ENCODE assay signal across 18 cellular contexts in the genomic region with DNA sequence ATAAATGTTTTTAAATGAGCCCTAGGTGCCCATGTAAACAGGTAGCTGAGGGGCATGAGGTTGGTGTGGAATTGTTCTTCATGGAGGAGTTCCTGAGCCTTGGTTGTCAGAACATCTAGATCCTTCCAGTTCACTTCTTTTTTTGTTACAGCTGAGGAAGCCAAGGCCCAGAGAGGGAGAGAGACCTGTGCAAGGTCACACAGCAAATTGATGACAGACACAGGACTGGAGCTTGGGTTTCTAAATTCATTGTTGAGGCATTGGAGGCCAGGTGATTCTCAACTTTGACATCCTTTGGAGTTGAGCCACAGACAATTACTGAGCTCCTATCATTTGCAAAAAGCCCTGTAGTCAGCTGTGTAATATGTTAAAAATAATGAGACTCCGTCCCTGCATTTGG.
DNase-seq lines count a peak whose midpoint lies in the region; ATAC-seq and TF ChIP-seq lines count a peak whose summit lies in the region.
"Had no signal": no experiment of that assay in that cellular context is flagged by ENCODE, and none has a peak within 500 bp of the region (broad histone marks: within the 10 kb centered on the region; RNA-seq: fewer than 3 reads in every experiment).

No MANE protein-coding gene starts in this region.

- in situ Hi-C loops in gastrocnemius medialis (cut with MboI; ENCODE audit: low sequenced_read_pairs in 4 of 4) = no loop called here

- H3K27me3 ChIP-seq in SJCRH30 (no peaks in the 10 kb centered on the region), gastrocnemius medialis (no peaks in the 10 kb centered on the region), Caco-2 (replicated peaks; ENCODE audit: control insufficient read depth, insufficient read depth, low read length) (no peaks in the 10 kb centered on the region)

- no peak for ATAC-seq in gastrocnemius medialis
- ATAC-seq: GM12878 had no signal

- TF ChIP-seq CTCF in Calu3 (IDR thresholded peaks at IDR 0.05; ENCODE audit: unreplicated experiment) (no peak), brain (conservative IDR thresholded peaks at IDR 0.05) (no peak), gastrocnemius medialis (IDR thresholded peaks at IDR 0.05 in 4 of 5, conservative IDR thresholded peaks at IDR 0.05 in 1 of 5) (no peak), Caco-2 (IDR thresholded peaks at IDR 0.05; ENCODE audit: insufficient read depth in 1 of 2, low read depth in 1 of 2, low read length in 1 of 2, severe bottlenecking in 1 of 2, unreplicated experiment in 1 of 2) (no peak)

- peaks cover 47% of the 10 kb centered on the region for H3K4me1 Mint-ChIP-seq in Calu3 (ENCODE audit: low read depth, unreplicated experiment)
- H3K4me1 Mint-ChIP-seq in brain = peaks cover 50% of the 10 kb centered on the region
- no peaks in the 10 kb centered on the region for H3K4me1 Mint-ChIP-seq in Caco-2 (ENCODE audit: low read depth, unreplicated experiment)

- no TSS peak for BruUV-seq in Calu3 (replicated peaks; lab: Mats Ljungman, UMichigan)
- BruUV-seq in Caco-2 (replicated peaks; lab: Mats Ljungman, UMichigan) = no TSS peak

- H3K9me3 Mint-ChIP-seq in Calu3 (ENCODE audit: low read depth, unreplicated experiment) = no peaks in the 10 kb centered on the region
- peaks cover 1 to 16% (median 11%) of the 10 kb centered on the region in 5 experiments for H3K9me3 Mint-ChIP-seq in brain
- H3K9me3 Mint-ChIP-seq in Caco-2 (ENCODE audit: unreplicated experiment) = no peaks in the 10 kb centered on the region
- H3K9me3 Mint-ChIP-seq: CD4-positive, alpha-beta T cell had no signal

- H3K36me3 Mint-ChIP-seq in Calu3 (ENCODE audit: insufficient read depth, unreplicated experiment) (peaks cover 38% of the 10 kb centered on the region), brain (peaks cover 20% of the 10 kb centered on the region), Caco-2 (ENCODE audit: insufficient read depth, unreplicated experiment) (peaks cover 20% of the 10 kb centered on the region)

- DNase-seq in Calu3 (no peak), SJCRH30 (no peak), gastrocnemius medialis (no peak), NCI-H2196 treated with DMSO at 0.1 percent for 48 hours (lab: John Stamatoyannopoulos, UW; ENCODE audit: unreplicated experiment) (no peak), NCI-H82 treated with DMSO at 0.1 percent for 48 hours (lab: John Stamatoyannopoulos, UW; ENCODE audit: unreplicated experiment) (no peak), EL (no peak), Caco-2 (no peak)
- DNase-seq: AML-193; CD4-positive, alpha-beta T cell; GM23248; HCEC 1CT; HFFc6; IMR-90; KBM-7 had no signal

- intact Hi-C loops in Calu3 (cut with micrococcal nuclease; ENCODE audit: unreplicated experiment) (no loop called here), gastrocnemius medialis (cut with DNase I; ENCODE audit: low total_unique reads) (no loop called here), Caco-2 (cut with micrococcal nuclease; ENCODE audit: unreplicated experiment) (no loop called here)

- peak overlapping the region; percentile 88 for H3K27ac ChIP-seq in SJCRH30
- peak overlapping the region; percentile 33 to 57 (median 50) for H3K27ac ChIP-seq in gastrocnemius medialis
- H3K27ac ChIP-seq: C4-2B, GM23248, HL-60 had no signal

- H3K9me3 ChIP-seq in SJCRH30 (replicated peaks) (no peaks in the 10 kb centered on the region; the same call in 1 of the 2 replicates), gastrocnemius medialis (no peaks in the 10 kb centered on the region), Caco-2 (no peaks in the 10 kb centered on the region)

- H3K4me1 ChIP-seq in SJCRH30 (peaks cover 42% of the 10 kb centered on the region), gastrocnemius medialis (peaks cover 27 to 63% of the 10 kb centered on the region in 2 donors), Caco-2 (no peaks in the 10 kb centered on the region)

- H3K4me3 ChIP-seq in SJCRH30 (no peak overlapping the region), gastrocnemius medialis (no peak overlapping the region), Caco-2 (ENCODE audit: low read depth, low read length) (no peak overlapping the region)
- H3K4me3 ChIP-seq: GM12878, GM23248 had no signal

- POLR2A ChIA-PET in Caco-2 (lab: Charles Lee) = no interaction called here

- no peaks in the 10 kb centered on the region for H3K27me3 Mint-ChIP-seq in Calu3 (ENCODE audit: unreplicated experiment)
- peaks cover 2% of the 10 kb centered on the region for H3K27me3 Mint-ChIP-seq in brain
- H3K27me3 Mint-ChIP-seq in Caco-2 (ENCODE audit: insufficient read depth, unreplicated experiment) = no peaks in the 10 kb centered on the region
- H3K27me3 Mint-ChIP-seq: CD4-positive, alpha-beta T cell had no signal

- no peak for TF ChIP-seq POLR2A in gastrocnemius medialis (IDR thresholded peaks at IDR 0.05)

- CTCF ChIA-PET in Calu3 (lab: Charles Lee) = no interaction called here
- CTCF ChIA-PET in Caco-2 (lab: Charles Lee) = no interaction called here

- H3K4me3 Mint-ChIP-seq in Calu3 (ENCODE audit: low read depth, unreplicated experiment) (no peak overlapping the region), brain (no peak overlapping the region), Caco-2 (ENCODE audit: unreplicated experiment) (no peak overlapping the region)
- H3K4me3 Mint-ChIP-seq: CD4-positive, alpha-beta T cell; HFFc6 had no signal

- H3K27ac Mint-ChIP-seq in Calu3 (ENCODE audit: unreplicated experiment) (peak overlapping the region; percentile 22), brain (peak overlapping the region in 3 of 5 experiments; percentile 16 to 25 (median 20)), Caco-2 (ENCODE audit: unreplicated experiment) (no peak overlapping the region)
- H3K27ac Mint-ChIP-seq: CD4-positive, alpha-beta T cell; HFFc6 had no signal

- peaks cover 22% of the 10 kb centered on the region for H3K36me3 ChIP-seq in SJCRH30
- H3K36me3 ChIP-seq in gastrocnemius medialis = no peaks in the 10 kb centered on the region
- no peaks in the 10 kb centered on the region; the same call in 1 of the 2 replicates for H3K36me3 ChIP-seq in Caco-2 (ENCODE audit: control insufficient read depth, insufficient read depth, low read length)
